In genomic region chr3:50564321-50564720, GRCh38 we compare ENCODE assay signal across 21 cellular contexts. TPM values are rescaled to one million over a fixed set of nuclear protein-coding genes. Genes with fewer than 3 reads are reported as not detected.
DNase-seq lines count a peak whose midpoint lies in the region; ATAC-seq and TF ChIP-seq lines count a peak whose summit lies in the region.
"Had no signal": no experiment of that assay in that cellular context is flagged by ENCODE, and none has a peak within 500 bp of the region (broad histone marks: within the 10 kb centered on the region; RNA-seq: fewer than 3 reads in every experiment).

No MANE protein-coding gene starts in this region.

- H3K27ac Mint-ChIP-seq in activated CD4-positive, alpha-beta T cell treated with anti-CD3 and anti-CD28 coated beads, Interleukin-2, amount 10 ng/mL, durations not matched to agents 24 days and 14 days = peak overlapping the region; percentile 56
- H3K27ac Mint-ChIP-seq in activated T-helper 1 cell treated with anti-CD3 and anti-CD28 coated beads, Interleukin-12 subunit alpha, Interleukin-12 subunit beta, Interleukin-2, Interleukin-4 antibody, amounts not matched to agents 30 ng/mL and 10 ng/mL and 1 ng/mL, durations not matched to agents 14 hours and 24 hours and 36 hours = peak overlapping the region; percentile 35

- TF ChIP-seq POLR2A in gastrocnemius medialis (IDR thresholded peaks at IDR 0.05) = no peak

- no peaks in the 10 kb centered on the region for H4K20me1 ChIP-seq in BLaER1

- no peaks in the 10 kb centered on the region for H3K9me3 Mint-ChIP-seq in activated CD4-positive, alpha-beta T cell treated with anti-CD3 and anti-CD28 coated beads, Interleukin-2, amount 10 ng/mL, durations not matched to agents 24 days and 14 days
- no peaks in the 10 kb centered on the region for H3K9me3 Mint-ChIP-seq in activated T-helper 1 cell treated with anti-CD3 and anti-CD28 coated beads, Interleukin-12 subunit alpha, Interleukin-12 subunit beta, Interleukin-2, Interleukin-4 antibody, amounts not matched to agents 30 ng/mL and 10 ng/mL and 1 ng/mL, durations not matched to agents 14 hours and 24 hours and 36 hours
- H3K9me3 Mint-ChIP-seq: CD8-positive, alpha-beta memory T cell; HFFc6 had no signal

- peak overlapping the region; percentile 32; the same call in 1 of the 2 replicates for H3K9ac ChIP-seq in BLaER1

- no peak overlapping the region for H3K4me2 ChIP-seq in BLaER1

- no peak for ATAC-seq in gastrocnemius medialis
- ATAC-seq in HG03139 (IDR thresholded peaks at IDR 0.05; ENCODE audit: unreplicated experiment) = no peak
- ATAC-seq: GM12878, HCT116, HepG2 had no signal

- TF ChIP-seq CTCF in gastrocnemius medialis (IDR thresholded peaks at IDR 0.05 in 4 of 5, conservative IDR thresholded peaks at IDR 0.05 in 1 of 5) = no peak

- peaks cover 27% of the 10 kb centered on the region for H3K36me3 Mint-ChIP-seq in activated CD4-positive, alpha-beta T cell treated with anti-CD3 and anti-CD28 coated beads, Interleukin-2, amount 10 ng/mL, durations not matched to agents 24 days and 14 days (ENCODE audit: low read depth)
- H3K36me3 Mint-ChIP-seq in activated T-helper 1 cell treated with anti-CD3 and anti-CD28 coated beads, Interleukin-12 subunit alpha, Interleukin-12 subunit beta, Interleukin-2, Interleukin-4 antibody, amounts not matched to agents 30 ng/mL and 10 ng/mL and 1 ng/mL, durations not matched to agents 14 hours and 24 hours and 36 hours (ENCODE audit: low read depth) = peaks cover 10% of the 10 kb centered on the region

- H3K4me3 Mint-ChIP-seq in activated CD4-positive, alpha-beta T cell treated with anti-CD3 and anti-CD28 coated beads, Interleukin-2, amount 10 ng/mL, durations not matched to agents 24 days and 14 days = no peak overlapping the region
- no peak overlapping the region for H3K4me3 Mint-ChIP-seq in activated T-helper 1 cell treated with anti-CD3 and anti-CD28 coated beads, Interleukin-12 subunit alpha, Interleukin-12 subunit beta, Interleukin-2, Interleukin-4 antibody, amounts not matched to agents 30 ng/mL and 10 ng/mL and 1 ng/mL, durations not matched to agents 14 hours and 24 hours and 36 hours
- H3K4me3 Mint-ChIP-seq: CD8-positive, alpha-beta memory T cell had no signal

- intact Hi-C loops in activated CD4-positive, alpha-beta T cell treated with anti-CD3 and anti-CD28 coated beads, Interleukin-2, amount 10 ng/mL, durations not matched to agents 24 days and 14 days (cut with micrococcal nuclease) = no loop called here
- intact Hi-C loops in activated T-helper 1 cell treated with anti-CD3 and anti-CD28 coated beads, Interleukin-12 subunit alpha, Interleukin-12 subunit beta, Interleukin-2, Interleukin-4 antibody, amounts not matched to agents 30 ng/mL and 10 ng/mL and 1 ng/mL, durations not matched to agents 14 hours and 24 hours and 36 hours (cut with micrococcal nuclease) = loop anchor here (10.0 kb wide), 1 partner anchor 1490 kb away; the partner anchor contains the start of gene DUSP7
- intact Hi-C loops in gastrocnemius medialis (cut with DNase I; ENCODE audit: low total_unique reads) = loop anchor here (10.0 kb wide), 1 partner anchor 110 kb away; the partner anchor contains the start of gene DOCK3

- no peak overlapping the region for H3K4me3 ChIP-seq in BLaER1
- no peak overlapping the region for H3K4me3 ChIP-seq in gastrocnemius medialis
- H3K4me3 ChIP-seq: BLaER1 treated with 17β-estradiol and CSF1 and Interleukin-3, amounts not matched to agents 10 nM and 100 nM; GM12878 had no signal

- no peaks in the 10 kb centered on the region for H3K36me3 ChIP-seq in BLaER1
- H3K36me3 ChIP-seq in gastrocnemius medialis = no peaks in the 10 kb centered on the region
- H3K36me3 ChIP-seq: BLaER1 treated with 17β-estradiol and CSF1 and Interleukin-3, amounts not matched to agents 10 nM and 100 nM had no signal

- no peaks in the 10 kb centered on the region for H3K27me3 Mint-ChIP-seq in activated CD4-positive, alpha-beta T cell treated with anti-CD3 and anti-CD28 coated beads, Interleukin-2, amount 10 ng/mL, durations not matched to agents 24 days and 14 days
- H3K27me3 Mint-ChIP-seq in activated T-helper 1 cell treated with anti-CD3 and anti-CD28 coated beads, Interleukin-12 subunit alpha, Interleukin-12 subunit beta, Interleukin-2, Interleukin-4 antibody, amounts not matched to agents 30 ng/mL and 10 ng/mL and 1 ng/mL, durations not matched to agents 14 hours and 24 hours and 36 hours (ENCODE audit: insufficient read depth) = no peaks in the 10 kb centered on the region

- H3K27me3 ChIP-seq in BLaER1 = no peaks in the 10 kb centered on the region; the same call in 1 of the 2 replicates
- no peaks in the 10 kb centered on the region for H3K27me3 ChIP-seq in gastrocnemius medialis

- H3K4me1 ChIP-seq in BLaER1 (peaks cover 27% of the 10 kb centered on the region), gastrocnemius medialis (peaks cover 22 to 25% of the 10 kb centered on the region in 2 donors)

- no peaks in the 10 kb centered on the region for H3K9me3 ChIP-seq in BLaER1
- H3K9me3 ChIP-seq in gastrocnemius medialis = no peaks in the 10 kb centered on the region
- H3K9me3 ChIP-seq: BLaER1 treated with 17β-estradiol and CSF1 and Interleukin-3, amounts not matched to agents 10 nM and 100 nM had no signal

- peaks cover 33% of the 10 kb centered on the region for H3K4me1 Mint-ChIP-seq in activated CD4-positive, alpha-beta T cell treated with anti-CD3 and anti-CD28 coated beads, Interleukin-2, amount 10 ng/mL, durations not matched to agents 24 days and 14 days
- H3K4me1 Mint-ChIP-seq in activated T-helper 1 cell treated with anti-CD3 and anti-CD28 coated beads, Interleukin-12 subunit alpha, Interleukin-12 subunit beta, Interleukin-2, Interleukin-4 antibody, amounts not matched to agents 30 ng/mL and 10 ng/mL and 1 ng/mL, durations not matched to agents 14 hours and 24 hours and 36 hours (ENCODE audit: low read depth) = peaks cover 45% of the 10 kb centered on the region

- H3K27ac ChIP-seq in BLaER1 = no peak overlapping the region
- H3K27ac ChIP-seq in gastrocnemius medialis = no peak overlapping the region
- H3K27ac ChIP-seq: BLaER1 treated with 17β-estradiol and CSF1 and Interleukin-3, amounts not matched to agents 10 nM and 100 nM had no signal

- in situ Hi-C loops in gastrocnemius medialis (cut with MboI; ENCODE audit: low sequenced_read_pairs in 4 of 4) = no loop called here

- DNase-seq in activated CD4-positive, alpha-beta T cell treated with anti-CD3 and anti-CD28 coated beads, Interleukin-2, amount 10 ng/mL, durations not matched to agents 24 days and 14 days = no peak
- DNase-seq in activated CD4-positive, alpha-beta T cell treated with anti-CD3 and anti-CD28 coated beads, Interleukin-2, amount 50 U/mL, for 48 hours = no peak
- DNase-seq in activated T-helper 1 cell treated with anti-CD3 and anti-CD28 coated beads, Interleukin-12 subunit alpha, Interleukin-12 subunit beta, Interleukin-2, Interleukin-4 antibody, amounts not matched to agents 30 ng/mL and 10 ng/mL and 1 ng/mL, durations not matched to agents 14 hours and 24 hours and 36 hours (ENCODE audit: low spot score) = no peak
- DNase-seq in myocyte (ENCODE audit: low read depth) = peak; percentile 70
- no peak for DNase-seq in gastrocnemius medialis
- DNase-seq in SHP77 (lab: John Stamatoyannopoulos, UW) = no peak
- DNase-seq: 8988T; CD8-positive, alpha-beta memory T cell; COR-L47; DMS53; DND-41; EL; GOT3; H7; HFFc6 had no signal

RNA-seq across cellular contexts. Expression of gene C3orf18, which starts 3.2 kb away (rescaled TPM):
- total RNA-seq in activated CD4-positive, alpha-beta T cell treated with anti-CD3 and anti-CD28 coated beads, Interleukin-2, amount 10 ng/mL, durations not matched to agents 24 days and 14 days = 32.6 and 35.4 TPM in 2 replicates
- 21.5 and 21.9 TPM in 2 replicates for total RNA-seq in activated T-helper 1 cell treated with anti-CD3 and anti-CD28 coated beads, Interleukin-12 subunit alpha, Interleukin-12 subunit beta, Interleukin-2, Interleukin-4 antibody, amounts not matched to agents 30 ng/mL and 10 ng/mL and 1 ng/mL, durations not matched to agents 14 hours and 24 hours and 36 hours
- 14.0 and 18.6 TPM in 2 replicates for total RNA-seq in myocyte
- polyA plus RNA-seq in myocyte (2012) = 19.0 TPM
- total RNA-seq in gastrocnemius medialis = 10 to 100 TPM; 12.6 to 27.4 (median 15.4) TPM

RNA-seq across cellular contexts. Expression of gene HEMK1, which starts 5.0 kb away (rescaled TPM):
- 62.9 and 66.0 TPM in 2 replicates for total RNA-seq in activated CD4-positive, alpha-beta T cell treated with anti-CD3 and anti-CD28 coated beads, Interleukin-2, amount 10 ng/mL, durations not matched to agents 24 days and 14 days
- 54.1 and 58.0 TPM in 2 replicates for total RNA-seq in activated T-helper 1 cell treated with anti-CD3 and anti-CD28 coated beads, Interleukin-12 subunit alpha, Interleukin-12 subunit beta, Interleukin-2, Interleukin-4 antibody, amounts not matched to agents 30 ng/mL and 10 ng/mL and 1 ng/mL, durations not matched to agents 14 hours and 24 hours and 36 hours
- total RNA-seq in myocyte (6.2 and 9.7 TPM in 2 replicates), gastrocnemius medialis (1 to 10 TPM; 4.5 to 8.1 (median 7.5) TPM)
- polyA plus RNA-seq in myocyte (2012) = 14.3 TPM

RNA-seq across cellular contexts. Expression of gene CISH, which starts 47.3 kb away (rescaled TPM):
- total RNA-seq in activated CD4-positive, alpha-beta T cell treated with anti-CD3 and anti-CD28 coated beads, Interleukin-2, amount 10 ng/mL, durations not matched to agents 24 days and 14 days = 359 and 361 TPM in 2 replicates
- 334 and 341 TPM in 2 replicates for total RNA-seq in activated T-helper 1 cell treated with anti-CD3 and anti-CD28 coated beads, Interleukin-12 subunit alpha, Interleukin-12 subunit beta, Interleukin-2, Interleukin-4 antibody, amounts not matched to agents 30 ng/mL and 10 ng/mL and 1 ng/mL, durations not matched to agents 14 hours and 24 hours and 36 hours
- total RNA-seq in myocyte = 0.10 and 0.35 TPM in 2 replicates
- polyA plus RNA-seq in myocyte (2012) = 0.43 TPM
- 10 to 100 TPM in 2 of 4 donors, 1 to 10 TPM in 2; 3.3 to 50.5 (median 20.3) TPM for total RNA-seq in gastrocnemius medialis

RNA-seq across cellular contexts. Expression of gene MAPKAPK3, which starts 52.6 kb away (rescaled TPM):
- total RNA-seq in activated CD4-positive, alpha-beta T cell treated with anti-CD3 and anti-CD28 coated beads, Interleukin-2, amount 10 ng/mL, durations not matched to agents 24 days and 14 days = 199 and 207 TPM in 2 replicates
- 191 and 201 TPM in 2 replicates for total RNA-seq in activated T-helper 1 cell treated with anti-CD3 and anti-CD28 coated beads, Interleukin-12 subunit alpha, Interleukin-12 subunit beta, Interleukin-2, Interleukin-4 antibody, amounts not matched to agents 30 ng/mL and 10 ng/mL and 1 ng/mL, durations not matched to agents 14 hours and 24 hours and 36 hours
- total RNA-seq in myocyte (91.0 and 92.3 TPM in 2 replicates), gastrocnemius medialis (100 to 1,000 TPM; 235 to 466 (median 387) TPM)
- polyA plus RNA-seq in myocyte (2012) = 31.8 TPM
